1 cellular context compared by ENCODE assay signal in genomic region chr20:44494681-44495080, GRCh38.
TF ChIP-seq lines count a peak whose summit lies in the region.

No MANE protein-coding gene starts in this region.

TF ChIP-seq in GM23338, 12 proteins besides CTCF, POLR2A, EP300 and RAD21:
- TF ChIP-seq REST (IDR thresholded peaks at IDR 0.05; ENCODE audit: unreplicated experiment) (no peak), CREB1 (CRISPR knock-in tag; IDR thresholded peaks at IDR 0.05; ENCODE audit: low read depth) (no peak), ZNF331 (CRISPR knock-in tag; IDR thresholded peaks at IDR 0.05; ENCODE audit: low read depth) (no peak), EZH2phosphoT487 (IDR thresholded peaks at IDR 0.05; ENCODE audit: unreplicated experiment) (no peak), NANOG (IDR thresholded peaks at IDR 0.05; ENCODE audit: borderline replicate concordance) (no peak), ZNF462 (CRISPR knock-in tag; IDR thresholded peaks at IDR 0.05) (no peak), JUNB (IDR thresholded peaks at IDR 0.05; ENCODE audit: unreplicated experiment) (no peak)
- TF ChIP-seq, protein P1, sequence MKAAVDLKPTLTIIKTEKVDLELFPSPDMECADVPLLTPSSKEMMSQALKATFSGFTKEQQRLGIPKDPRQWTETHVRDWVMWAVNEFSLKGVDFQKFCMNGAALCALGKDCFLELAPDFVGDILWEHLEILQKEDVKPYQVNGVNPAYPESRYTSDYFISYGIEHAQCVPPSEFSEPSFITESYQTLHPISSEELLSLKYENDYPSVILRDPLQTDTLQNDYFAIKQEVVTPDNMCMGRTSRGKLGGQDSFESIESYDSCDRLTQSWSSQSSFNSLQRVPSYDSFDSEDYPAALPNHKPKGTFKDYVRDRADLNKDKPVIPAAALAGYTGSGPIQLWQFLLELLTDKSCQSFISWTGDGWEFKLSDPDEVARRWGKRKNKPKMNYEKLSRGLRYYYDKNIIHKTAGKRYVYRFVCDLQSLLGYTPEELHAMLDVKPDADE (IDR thresholded peaks at IDR 0.05) = no peak
